In the genomic region with DNA sequence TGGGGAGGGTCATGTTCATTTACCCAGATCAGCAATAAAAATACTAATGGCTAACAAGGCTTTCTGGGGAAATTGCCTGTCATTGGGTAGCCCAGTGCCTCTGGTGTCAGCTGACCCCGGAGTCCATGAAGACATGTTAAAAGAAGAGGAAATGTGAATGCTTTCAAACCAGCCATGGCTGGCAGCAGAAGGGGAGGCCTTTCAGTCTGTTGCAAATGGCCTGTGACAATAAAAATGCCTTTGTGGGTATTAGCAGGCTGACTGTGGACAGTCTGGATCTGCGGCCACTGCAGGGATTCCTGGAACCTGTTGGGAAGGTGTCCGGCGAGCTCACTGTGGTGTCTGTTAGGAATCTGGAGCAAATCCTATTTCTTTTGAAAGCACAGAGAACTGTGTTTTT, we compare ENCODE assay signal across 18 cellular contexts. TPM values are rescaled to one million over a fixed set of nuclear protein-coding genes. Genes with fewer than 3 reads are reported as not detected.
DNase-seq lines count a peak whose midpoint lies in the region; TF ChIP-seq lines count a peak whose summit lies in the region.
"Had no signal": no experiment of that assay in that cellular context is flagged by ENCODE, and none has a peak within 500 bp of the region (broad histone marks: within the 10 kb centered on the region; RNA-seq: fewer than 3 reads in every experiment).

No MANE protein-coding gene starts in this region.

- H3K9ac ChIP-seq in muscle layer of colon (ENCODE audit: low read length) (peak overlapping the region; percentile 23), subcutaneous abdominal adipose tissue (ENCODE audit: low read length in 5 of 5) (peak overlapping the region in 1 of 5 donors; percentile 32)

- peak overlapping the region; percentile 93 for H3K27ac ChIP-seq in muscle layer of colon (ENCODE audit: low read depth, low read length)
- peak overlapping the region; percentile 34 for H3K27ac ChIP-seq in subcutaneous abdominal adipose tissue (ENCODE audit: low read depth, low read length)
- H3K27ac ChIP-seq: right lobe of liver had no signal

- TF ChIP-seq CTCF in chondrocyte (IDR thresholded peaks at IDR 0.05) (no peak), type B pancreatic cell (conservative IDR thresholded peaks at IDR 0.05) (no peak)

- H3K27ac Mint-ChIP-seq in chondrocyte (ENCODE audit: unreplicated experiment) = peak overlapping the region; percentile 62
- H3K27ac Mint-ChIP-seq in type B pancreatic cell = no peak overlapping the region

- H3K27me3 ChIP-seq in muscle layer of colon (ENCODE audit: control insufficient read depth in 1 of 2, insufficient read depth in 2 of 2, low read length in 2 of 2) (no peaks in the 10 kb centered on the region), subcutaneous abdominal adipose tissue (ENCODE audit: control insufficient read depth in 5 of 5, insufficient read depth in 4 of 5, low read length in 5 of 5) (no peaks in the 10 kb centered on the region)
- H3K27me3 ChIP-seq: BE2C, right lobe of liver had no signal

- H3K27me3 Mint-ChIP-seq in chondrocyte (ENCODE audit: low read depth) (no peaks in the 10 kb centered on the region), type B pancreatic cell (no peaks in the 10 kb centered on the region)
- H3K27me3 Mint-ChIP-seq: naive B cell had no signal

- H3K4me1 ChIP-seq in muscle layer of colon (ENCODE audit: insufficient read depth, low read length) = peaks cover 86% of the 10 kb centered on the region
- peaks cover 14 to 81% (median 78%) of the 10 kb centered on the region in 5 donors for H3K4me1 ChIP-seq in subcutaneous abdominal adipose tissue (ENCODE audit: control insufficient read depth in 5 of 5, insufficient read depth in 5 of 5, low read length in 5 of 5)

- H3K9me3 ChIP-seq in muscle layer of colon (ENCODE audit: low read length) = no peaks in the 10 kb centered on the region
- H3K9me3 ChIP-seq in subcutaneous abdominal adipose tissue (ENCODE audit: control insufficient read depth in 5 of 5, low read length in 5 of 5) = no peaks in the 10 kb centered on the region
- H3K9me3 ChIP-seq: BE2C, right lobe of liver had no signal

- H3K4me3 ChIP-seq in muscle layer of colon (ENCODE audit: low read depth in 1 of 2, low read length in 2 of 2) (peak overlapping the region in 1 of 2 donors; percentile 20), subcutaneous abdominal adipose tissue (ENCODE audit: low read depth in 1 of 5, low read length in 5 of 5) (no peak overlapping the region)
- H3K4me3 ChIP-seq: right lobe of liver had no signal

- no peaks in the 10 kb centered on the region for H3K9me3 Mint-ChIP-seq in chondrocyte (ENCODE audit: low read depth)
- no peaks in the 10 kb centered on the region for H3K9me3 Mint-ChIP-seq in type B pancreatic cell
- H3K9me3 Mint-ChIP-seq: immature natural killer cell; naive B cell; stimulated activated effector memory CD8-positive, alpha-beta T cell treated with anti-CD3 and anti-CD28 coated beads, Interleukin-12 subunit alpha, Interleukin-12 subunit beta, amount 100 ng/mL, for 72 hours had no signal

- H3K36me3 ChIP-seq in muscle layer of colon (ENCODE audit: insufficient read depth, low read length) = peaks cover 4% of the 10 kb centered on the region
- no peaks in the 10 kb centered on the region for H3K36me3 ChIP-seq in subcutaneous abdominal adipose tissue (ENCODE audit: control insufficient read depth in 5 of 5, insufficient read depth in 5 of 5, low read length in 5 of 5)
- H3K36me3 ChIP-seq: BE2C, right lobe of liver had no signal

- H3K4me1 Mint-ChIP-seq in chondrocyte (ENCODE audit: low read depth) = peaks cover 92% of the 10 kb centered on the region
- H3K4me1 Mint-ChIP-seq in type B pancreatic cell (ENCODE audit: unreplicated experiment) = peaks cover 77% of the 10 kb centered on the region

- no peak overlapping the region for H3K4me3 Mint-ChIP-seq in chondrocyte (ENCODE audit: unreplicated experiment)
- H3K4me3 Mint-ChIP-seq in type B pancreatic cell = no peak overlapping the region
- H3K4me3 Mint-ChIP-seq: immature natural killer cell; naive B cell; stimulated activated effector memory CD8-positive, alpha-beta T cell treated with anti-CD3 and anti-CD28 coated beads, Interleukin-12 subunit alpha, Interleukin-12 subunit beta, amount 100 ng/mL, for 72 hours had no signal

- H3K36me3 Mint-ChIP-seq in chondrocyte (ENCODE audit: low read depth) (no peaks in the 10 kb centered on the region), type B pancreatic cell (peaks cover 11% of the 10 kb centered on the region)
- H3K36me3 Mint-ChIP-seq: naive B cell; stimulated activated effector memory CD8-positive, alpha-beta T cell treated with anti-CD3 and anti-CD28 coated beads, Interleukin-12 subunit alpha, Interleukin-12 subunit beta, amount 100 ng/mL, for 72 hours had no signal

- DNase-seq in MV-4-11 (lab: John Stamatoyannopoulos, UW) = peak; percentile 40
- no peak for DNase-seq in chondrocyte (ENCODE audit: low spot score)
- DNase-seq in type B pancreatic cell (ENCODE audit: extremely low spot score, unreplicated experiment) = no peak
- no peak for DNase-seq in foreskin melanocyte
- DNase-seq in RKO (ENCODE audit: low spot score) = no peak
- DNase-seq in AG08395 (ENCODE audit: low spot score) = no peak
- DNase-seq: activated naive CD4-positive, alpha-beta T cell; BE2C; effector memory CD4-positive, alpha-beta T cell; GOT3; immature natural killer cell; naive B cell; NCI-H446 treated with DMSO at 0.1 percent for 48 hours; right lobe of liver had no signal

RNA-seq across cellular contexts. Expression of gene ABL1, which starts 7.5 kb away (rescaled TPM):
- total RNA-seq in chondrocyte (73.6 to 93.7 TPM (median 91.5 TPM) in 3 replicates), type B pancreatic cell (ENCODE audit: low replicate concordance) (66.6 and 91.8 TPM in 2 replicates)

RNA-seq across cellular contexts. Expression of gene QRFP, which starts 54.1 kb away (rescaled TPM):
- total RNA-seq in chondrocyte = not detected in 3 replicates
- total RNA-seq in type B pancreatic cell (ENCODE audit: low replicate concordance) = not detected in 2 replicates
- total RNA-seq: OCI-LY7 had no signal
